Comparison of ENCODE assay signal across 30 cellular contexts in genomic region chr2:52327641-52328040, GRCh38.
"Had no signal": no experiment of that assay in that cellular context is flagged by ENCODE, and none has a peak within 500 bp of the region (broad histone marks: within the 10 kb centered on the region; RNA-seq: fewer than 3 reads in every experiment).

No MANE protein-coding gene starts in this region.

- H3K4me1 ChIP-seq: esophagus squamous epithelium, gastroesophageal sphincter, heart right ventricle had no signal

- FAIRE-seq: astrocyte, bronchial epithelial cell, endothelial cell of umbilical vein had no signal

- H3K4me3 ChIP-seq: coronary artery, dorsolateral prefrontal cortex, esophagus squamous epithelium, gastroesophageal sphincter, heart right ventricle had no signal

- H3K36me3 ChIP-seq: brain microvascular endothelial cell, esophagus squamous epithelium, gastroesophageal sphincter, heart right ventricle, WERI-Rb-1 had no signal

- DNase-seq: activated B cell treated with CpG ODN at 0.5 μM for 24 hours; activated CD4-positive, alpha-beta T cell treated with anti-CD3 and anti-CD28 coated beads for 48 hours; activated CD4-positive, alpha-beta T cell treated with anti-CD3 and anti-CD28 coated beads, Interleukin-2, amount 50 U/mL, for 1 hour; activated CD4-positive, alpha-beta T cell treated with anti-CD3 and anti-CD28 coated beads, Interleukin-2, amount 50 U/mL, for 48 hours; activated CD8-positive, alpha-beta memory T cell treated with anti-CD3 and anti-CD28 coated beads for 24 hours; activated CD8-positive, alpha-beta T cell treated with anti-CD3 and anti-CD28 coated beads for 36 hours; activated effector memory CD4-positive, alpha-beta T cell treated with Interleukin-2 at 50 U/mL for 16 hours; activated gamma-delta T cell treated with Interleukin-2 at 50 U/mL for 16 hours; activated naive CD4-positive, alpha-beta T cell treated with anti-CD3 and anti-CD28 coated beads, Interleukin-2, amount 50 U/mL, for 16 hours; activated naive CD4-positive, alpha-beta T cell treated with Interleukin-2 at 50 U/mL for 16 hours; activated T-cell treated with anti-CD3 and anti-CD28 coated beads, Interleukin-2, amount 50 U/mL, for 4 hours; amniotic stem cell; anterior cingulate cortex; brain microvascular endothelial cell; dorsolateral prefrontal cortex; effector memory CD4-positive, alpha-beta T cell; endodermal cell; esophagus squamous epithelium; foreskin melanocyte; heart right ventricle; T-helper 9 cell; WERI-Rb-1 had no signal

- H3K27me3 ChIP-seq: brain microvascular endothelial cell, dorsolateral prefrontal cortex, esophagus squamous epithelium, gastroesophageal sphincter, heart right ventricle had no signal

- ATAC-seq: activated CD4-positive, CD25-positive, alpha-beta regulatory T cell treated with anti-CD3 and anti-CD28 coated beads, Interleukin-2, amount 50 U/mL, for 24 hours; activated CD8-positive, alpha-beta T cell treated with anti-CD3 and anti-CD28 coated beads for 36 hours; activated T-cell treated with anti-CD3 and anti-CD28 coated beads, Interleukin-2, amount 50 U/mL, for 4 hours; activated T-helper 17 cell treated with anti-CD3 and anti-CD28 coated beads, Interleukin-2, amount 50 U/mL, for 72 hours; gastroesophageal sphincter; heart right ventricle had no signal

- H3K27ac ChIP-seq: brain microvascular endothelial cell, coronary artery, dorsolateral prefrontal cortex, epithelial cell of prostate, esophagus squamous epithelium, gastroesophageal sphincter, heart right ventricle, WERI-Rb-1 had no signal
